Comparison of ENCODE assay signal across 31 cellular contexts in the genomic region with DNA sequence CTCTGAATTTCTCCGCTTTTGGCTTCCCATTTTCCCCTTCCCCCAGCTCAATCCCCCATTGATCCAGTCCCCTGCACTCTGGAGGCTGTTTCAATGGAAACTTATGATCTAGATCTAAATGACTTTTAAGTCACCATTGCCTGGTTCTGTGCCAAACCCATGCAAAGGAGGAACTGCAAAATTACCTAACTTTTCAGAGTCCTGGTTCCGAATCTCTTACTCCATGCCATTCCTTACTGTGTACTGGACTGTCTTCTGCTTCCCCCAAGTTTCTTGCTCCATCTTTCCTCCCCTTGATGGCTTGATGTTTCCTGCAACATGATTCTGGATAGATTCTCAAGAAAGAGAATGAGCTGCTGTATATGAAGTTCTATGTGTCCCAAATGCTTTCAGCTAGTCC.
"Had no signal": no experiment of that assay in that cellular context is flagged by ENCODE, and none has a peak within 500 bp of the region (broad histone marks: within the 10 kb centered on the region; RNA-seq: fewer than 3 reads in every experiment).

No MANE protein-coding gene starts in this region.

- H3K9me3 ChIP-seq: adrenal gland, ascending aorta had no signal

- H3K36me3 ChIP-seq: adrenal gland, ascending aorta, cardiac muscle cell had no signal

- FAIRE-seq: TTC549 had no signal

- DNase-seq: activated B cell treated with CpG ODN at 0.5 μM for 24 hours; activated CD4-positive, alpha-beta memory T cell treated with anti-CD3 and anti-CD28 coated beads for 36 hours; activated CD4-positive, alpha-beta T cell treated with anti-CD3 and anti-CD28 coated beads for 4 hours; activated CD4-positive, alpha-beta T cell treated with anti-CD3 and anti-CD28 coated beads, Interleukin-2, amount 10 ng/mL, durations not matched to agents 24 days and 14 days; activated CD4-positive, alpha-beta T cell treated with anti-CD3 and anti-CD28 coated beads, Interleukin-2, amount 50 U/mL, for 1 hour; activated CD4-positive, alpha-beta T cell treated with anti-CD3 and anti-CD28 coated beads, Interleukin-2, amount 50 U/mL, for 4 hours; activated CD4-positive, CD25-positive, alpha-beta regulatory T cell treated with anti-CD3 and anti-CD28 coated beads, Interleukin-2, amount 50 U/mL, for 72 hours; activated CD8-positive, alpha-beta memory T cell treated with anti-CD3 and anti-CD28 coated beads, Interleukin-2, amount 50 U/mL, for 4 hours; activated CD8-positive, alpha-beta T cell treated with anti-CD3 and anti-CD28 coated beads for 36 hours; activated effector memory CD4-positive, alpha-beta T cell treated with anti-CD3 and anti-CD28 coated beads, Interleukin-2, amount 50 U/mL, for 16 hours; activated gamma-delta T cell treated with Interleukin-2 at 50 U/mL for 16 hours; activated naive CD4-positive, alpha-beta T cell; activated naive CD4-positive, alpha-beta T cell treated with anti-CD3 and anti-CD28 coated beads for 36 hours; activated naive CD4-positive, alpha-beta T cell treated with anti-CD3 and anti-CD28 coated beads, Interleukin-2, amount 50 U/mL, for 16 hours; activated naive CD8-positive, alpha-beta T cell treated with anti-CD3 and anti-CD28 coated beads for 36 hours; activated T-cell treated with anti-CD3 and anti-CD28 coated beads for 4 hours; activated T-cell treated with anti-CD3 and anti-CD28 coated beads, Interleukin-2, amount 50 U/mL, for 1 hour; activated T-cell treated with anti-CD3 and anti-CD28 coated beads, Interleukin-2, amount 50 U/mL, for 4 hours; activated T-cell treated with anti-CD3 and anti-CD28 coated beads, Interleukin-2, amount 50 U/mL, for 72 hours; adrenal gland; amygdala; anterior cingulate cortex; caudate nucleus; cerebellar nuclear complex; T-cell; T-helper 17 cell; T-helper 9 cell had no signal

- H3K27me3 ChIP-seq: adrenal gland, ascending aorta had no signal

- H3K4me1 ChIP-seq: adrenal gland had no signal

- H3K27ac ChIP-seq: adrenal gland, ascending aorta, cardiac muscle cell, VCaP had no signal

- H3K4me3 ChIP-seq: adrenal gland, ascending aorta, cardiac muscle cell had no signal
